ENCODE assay signal across 1 cellular context in genomic region chr22:29270475-29271271, GRCh38.
TF ChIP-seq lines count a peak whose summit lies in the region.

No MANE protein-coding gene starts in this region.

TF ChIP-seq in HepG2, 621 proteins besides CTCF, POLR2A, EP300 and RAD21 (continued from another document):
- TF ChIP-seq FOXO4 (CRISPR knock-in tag; conservative IDR thresholded peaks at IDR 0.05) (no peak), MED8 (CRISPR knock-in tag; IDR thresholded peaks at IDR 0.05; ENCODE audit: insufficient replicate concordance) (no peak)
